24 cellular contexts compared by ENCODE assay signal in genomic region chr16:27333549-27333948, GRCh38. TPM values are rescaled to one million over a fixed set of nuclear protein-coding genes. Genes with fewer than 3 reads are reported as not detected.
DNase-seq lines count a peak whose midpoint lies in the region; ATAC-seq and TF ChIP-seq lines count a peak whose summit lies in the region.
"Had no signal": no experiment of that assay in that cellular context is flagged by ENCODE, and none has a peak within 500 bp of the region (broad histone marks: within the 10 kb centered on the region; RNA-seq: fewer than 3 reads in every experiment).

No MANE protein-coding gene starts in this region.

- no peaks in the 10 kb centered on the region for H3K27me3 Mint-ChIP-seq in activated CD4-positive, alpha-beta T cell treated with anti-CD3 and anti-CD28 coated beads, Interleukin-2, amount 10 ng/mL, durations not matched to agents 24 days and 14 days
- H3K27me3 Mint-ChIP-seq in chondrocyte (ENCODE audit: low read depth): no peaks in the 10 kb centered on the region
- H3K27me3 Mint-ChIP-seq: B cell; central memory CD8-positive, alpha-beta T cell; natural killer cell treated with Interleukin-12 subunit alpha and Interleukin-12 subunit beta and Interleukin-15 and Interleukin-18, amount 100 ng/mL, for 72 hours had no signal

- no peak for TF ChIP-seq EP300 in transverse colon (IDR thresholded peaks at IDR 0.05; ENCODE audit: low read depth)

- H3K9ac ChIP-seq in muscle layer of colon (ENCODE audit: low read length): peak overlapping the region; percentile 88

- H3K27me3 ChIP-seq in muscle layer of colon (ENCODE audit: control insufficient read depth in 1 of 2, insufficient read depth in 2 of 2, low read length in 2 of 2): no peaks in the 10 kb centered on the region
- no peaks in the 10 kb centered on the region for H3K27me3 ChIP-seq in transverse colon
- H3K27me3 ChIP-seq: SJCRH30, testis had no signal

- in situ Hi-C loops in transverse colon (cut with MboI; ENCODE audit: low pct_ligation_motif_present in 1 of 4, low pct_unique_long_range_greater_than_20kb in 1 of 4, low sequenced_read_pairs in 3 of 4): loop anchor here in 2 of 4 donors (25.0 kb wide), 1 partner anchor 96 kb away; no protein-coding TSS in a partner anchor

- TF ChIP-seq CTCF in chondrocyte (IDR thresholded peaks at IDR 0.05) (no peak), transverse colon (IDR thresholded peaks at IDR 0.05) (no peak)

- no peak for DNase-seq in activated CD4-positive, alpha-beta T cell treated with anti-CD3 and anti-CD28 coated beads, Interleukin-2, amount 10 ng/mL, durations not matched to agents 24 days and 14 days
- no peak for DNase-seq in activated CD4-positive, alpha-beta T cell treated with anti-CD3 and anti-CD28 coated beads for 1 hour
- no peak for DNase-seq in chondrocyte (ENCODE audit: low spot score)
- DNase-seq in transverse colon: no peak
- no peak for DNase-seq in OCI-M1 (lab: John Stamatoyannopoulos, UW)
- no peak for DNase-seq in NCI-H1417 (lab: John Stamatoyannopoulos, UW)
- DNase-seq: activated CD4-positive, alpha-beta T cell treated with anti-CD3 and anti-CD28 coated beads for 4 hours; activated naive CD4-positive, alpha-beta T cell treated with anti-CD3 and anti-CD28 coated beads, Interleukin-2, amount 50 U/mL, for 16 hours; DMS79 treated with DMSO at 0.1 percent for 48 hours; effector CD4-positive, alpha-beta T cell; erythroblast; kidney glomerular epithelial cell; mesendoderm; NCI-H1048; NCI-H2029; SJCRH30; T-helper 1 cell; testis had no signal

- H3K27ac Mint-ChIP-seq in activated CD4-positive, alpha-beta T cell treated with anti-CD3 and anti-CD28 coated beads, Interleukin-2, amount 10 ng/mL, durations not matched to agents 24 days and 14 days: peak overlapping the region; percentile 51
- H3K27ac Mint-ChIP-seq in chondrocyte (ENCODE audit: unreplicated experiment): peak overlapping the region; percentile 45

- H3K4me3 Mint-ChIP-seq in activated CD4-positive, alpha-beta T cell treated with anti-CD3 and anti-CD28 coated beads, Interleukin-2, amount 10 ng/mL, durations not matched to agents 24 days and 14 days: no peak overlapping the region
- no peak overlapping the region for H3K4me3 Mint-ChIP-seq in chondrocyte (ENCODE audit: unreplicated experiment)
- H3K4me3 Mint-ChIP-seq: B cell; central memory CD8-positive, alpha-beta T cell; natural killer cell treated with Interleukin-12 subunit alpha and Interleukin-12 subunit beta and Interleukin-15 and Interleukin-18, amount 100 ng/mL, for 72 hours had no signal

- intact Hi-C loops in activated CD4-positive, alpha-beta T cell treated with anti-CD3 and anti-CD28 coated beads, Interleukin-2, amount 10 ng/mL, durations not matched to agents 24 days and 14 days (cut with micrococcal nuclease): no loop called here
- intact Hi-C loops in transverse colon (cut with DNase I; ENCODE audit: low total_unique reads): no loop called here

- H3K27ac ChIP-seq in muscle layer of colon (ENCODE audit: low read depth, low read length) (peak overlapping the region; percentile 92), transverse colon (peak overlapping the region; percentile 93 to 99 (median 99))
- H3K27ac ChIP-seq: SJCRH30, testis had no signal

- H3K36me3 ChIP-seq in muscle layer of colon (ENCODE audit: insufficient read depth, low read length) (peaks cover 15% of the 10 kb centered on the region), transverse colon (peaks cover 0 to 22% (median 3%) of the 10 kb centered on the region in 4 donors)

- peaks cover 65% of the 10 kb centered on the region for H3K4me1 Mint-ChIP-seq in activated CD4-positive, alpha-beta T cell treated with anti-CD3 and anti-CD28 coated beads, Interleukin-2, amount 10 ng/mL, durations not matched to agents 24 days and 14 days
- H3K4me1 Mint-ChIP-seq in chondrocyte (ENCODE audit: low read depth): peaks cover 39% of the 10 kb centered on the region

- H3K9me3 ChIP-seq in muscle layer of colon (ENCODE audit: low read length) (no peaks in the 10 kb centered on the region), transverse colon (no peaks in the 10 kb centered on the region)
- H3K9me3 ChIP-seq: SJCRH30, testis had no signal

- TF ChIP-seq POLR2A in transverse colon (IDR thresholded peaks at IDR 0.05): no peak

- H3K4me3 ChIP-seq in muscle layer of colon (ENCODE audit: low read depth in 1 of 2, low read length in 2 of 2): peak overlapping the region in 1 of 2 donors; percentile 49
- peak overlapping the region in 2 of 4 donors; percentile 4 to 7 for H3K4me3 ChIP-seq in transverse colon
- H3K4me3 ChIP-seq: SJCRH30, testis had no signal

- H3K4me1 ChIP-seq in muscle layer of colon (ENCODE audit: insufficient read depth, low read length) (peaks cover 49% of the 10 kb centered on the region), transverse colon (peaks cover 15 to 41% (median 21%) of the 10 kb centered on the region in 4 donors)
- H3K4me1 ChIP-seq: testis had no signal

- H3K36me3 Mint-ChIP-seq in activated CD4-positive, alpha-beta T cell treated with anti-CD3 and anti-CD28 coated beads, Interleukin-2, amount 10 ng/mL, durations not matched to agents 24 days and 14 days (ENCODE audit: low read depth): peaks cover 85% of the 10 kb centered on the region
- peaks cover 8% of the 10 kb centered on the region for H3K36me3 Mint-ChIP-seq in chondrocyte (ENCODE audit: low read depth)

- H3K9me3 Mint-ChIP-seq in activated CD4-positive, alpha-beta T cell treated with anti-CD3 and anti-CD28 coated beads, Interleukin-2, amount 10 ng/mL, durations not matched to agents 24 days and 14 days: no peaks in the 10 kb centered on the region
- H3K9me3 Mint-ChIP-seq in chondrocyte (ENCODE audit: low read depth): peaks cover 4% of the 10 kb centered on the region
- H3K9me3 Mint-ChIP-seq: central memory CD8-positive, alpha-beta T cell; natural killer cell treated with Interleukin-12 subunit alpha and Interleukin-12 subunit beta and Interleukin-15 and Interleukin-18, amount 100 ng/mL, for 72 hours had no signal

- 94% methylated on average over 3 of the region's 3 CpGs; no CpG with 5 or more reads in 1 of the 2 donors for WGBS in transverse colon (ENCODE audit: low coverage in 1 of 2), 2 donors

- ATAC-seq in GM21529 (IDR thresholded peaks at IDR 0.05; ENCODE audit: unreplicated experiment): no peak
- ATAC-seq: natural killer cell treated with Interleukin-12 subunit alpha and Interleukin-12 subunit beta and Interleukin-15 and Interleukin-18, amount 100 ng/mL, for 72 hours; Panc1 had no signal

RNA-seq across cellular contexts. Expression of gene IL4R, which starts 19.8 kb away (rescaled TPM):
- 345 and 375 TPM in 2 replicates for total RNA-seq in activated CD4-positive, alpha-beta T cell treated with anti-CD3 and anti-CD28 coated beads, Interleukin-2, amount 10 ng/mL, durations not matched to agents 24 days and 14 days
- total RNA-seq in chondrocyte (30.1 to 47.7 TPM (median 41.0 TPM) in 3 replicates), transverse colon (100 to 1,000 TPM; 106 to 235 (median 156) TPM)
